29 cellular contexts compared by ENCODE assay signal in the genomic region with DNA sequence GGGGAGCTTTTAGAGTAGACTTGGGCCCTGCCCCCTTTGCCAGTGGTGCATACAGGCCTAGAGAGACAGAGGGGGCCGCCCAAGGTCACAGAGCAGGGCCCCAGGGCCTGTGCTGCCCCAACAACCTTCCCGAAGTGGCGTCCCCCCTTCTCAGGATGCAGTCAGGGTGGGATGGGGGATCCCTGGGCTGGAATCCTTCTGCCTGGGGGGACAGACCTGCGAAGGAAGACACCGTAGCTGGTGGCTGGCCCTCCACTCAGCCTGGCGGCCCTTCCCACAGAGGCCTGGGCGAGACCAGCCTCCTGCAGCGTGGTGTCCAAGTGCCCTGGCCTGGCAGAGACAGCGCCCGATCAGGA. TPM values are rescaled to one million over a fixed set of nuclear protein-coding genes. Genes with fewer than 3 reads are reported as not detected.
DNase-seq lines count a peak whose midpoint lies in the region; ATAC-seq, FAIRE-seq and TF ChIP-seq lines count a peak whose summit lies in the region.
"Had no signal": no experiment of that assay in that cellular context is flagged by ENCODE, and none has a peak within 500 bp of the region (broad histone marks: within the 10 kb centered on the region; RNA-seq: fewer than 3 reads in every experiment).

No MANE protein-coding gene starts in this region.

- in situ Hi-C loops in HepG2 (cut with HindIII; ENCODE audit: extremely low pct_ligation_motif_present, low pct_unique_long_range_greater_than_20kb): loop anchor here (5.0 kb wide), 2 partner anchors 46 to 106 kb away; no protein-coding TSS in a partner anchor

- POLR2A ChIA-PET in HepG2 (lab: Yijun Ruan, JAX): interaction anchor here (0.8 to 11.5 kb wide), 11 partner anchors 10 to 242 kb away, joined by 3 to 132 read pairs (median 6); partner anchors contain the start of genes BATF2, CDC42BPG and EHD1

- TF ChIP-seq EP300 in HepG2 (IDR thresholded peaks at IDR 0.05; ENCODE audit: low read depth in 2 of 2, low read length in 2 of 2) (no peak), HepG2 (CRISPR knock-in tag; IDR thresholded peaks at IDR 0.05; ENCODE audit: borderline replicate concordance) (no peak)

- WGBS in HepG2 (ENCODE audit: low lambda C conversion rate): no CpG with 5 or more reads among the region's 10 CpGs
- 84 to 90% (median 90%) methylated on average over 9 to 10 of the region's 10 CpGs for WGBS in psoas muscle, 3 donors

- H3K4me3 ChIP-seq in BLaER1: peak overlapping the region; percentile 20
- peak overlapping the region in 3 of 4 donors; percentile 45 to 85 (median 61) for H3K4me3 ChIP-seq in Peyer's patch
- H3K4me3 ChIP-seq in HepG2 (replicated peaks in 1 of 3; ENCODE audit: insufficient read depth in 1 of 3, low read depth in 2 of 3, low read length in 3 of 3): peak overlapping the region; percentile 80 to 96 (median 95)
- no peak overlapping the region for H3K4me3 ChIP-seq in psoas muscle
- no peak overlapping the region for H3K4me3 ChIP-seq in Karpas-422 (ENCODE audit: low read length)
- H3K4me3 ChIP-seq: suprapubic skin had no signal

- H4K20me1 ChIP-seq in BLaER1 (no peaks in the 10 kb centered on the region), HepG2 (ENCODE audit: insufficient read depth, low read length) (peaks cover 10% of the 10 kb centered on the region; the same call in 1 of the 2 replicates), Karpas-422 (ENCODE audit: insufficient read depth, low read depth, low read length) (no peaks in the 10 kb centered on the region)

- H3K27ac ChIP-seq in BLaER1 (peak overlapping the region; percentile 88), Peyer's patch (peak overlapping the region; percentile 35 to 100 (median 90)), HepG2 (ENCODE audit: extremely low read length, insufficient read depth, low read length) (peak overlapping the region; percentile 88), psoas muscle (peak overlapping the region; percentile 23), Karpas-422 (ENCODE audit: low read length) (no peak overlapping the region)
- H3K27ac ChIP-seq: foreskin keratinocyte, suprapubic skin, uterus had no signal

- BruUV-seq in HepG2 (replicated peaks; lab: Mats Ljungman, UMichigan): TSS peak; percentile 70

- H2AFZ ChIP-seq in HepG2 (ENCODE audit: low read length): no peak overlapping the region
- no peak overlapping the region for H2AFZ ChIP-seq in Karpas-422 (ENCODE audit: low read length)

- DNase-seq in Peyer's patch (no peak), HepG2 (ENCODE audit: low spot score) (no peak), psoas muscle (peak in 1 of 2 donors; percentile 15), Karpas-422 (no peak), C1 segment of cervical spinal cord (lab: John Stamatoyannopoulos, UW) (no peak)
- DNase-seq: activated CD4-positive, alpha-beta T cell treated with anti-CD3 and anti-CD28 coated beads for 4 hours; activated naive CD4-positive, alpha-beta T cell treated with Interleukin-2 at 50 U/mL for 16 hours; activated T-cell treated with anti-CD3 and anti-CD28 coated beads, Interleukin-2, amount 50 U/mL, for 48 hours; anterior cingulate cortex; CD4-positive, alpha-beta memory T cell; foreskin keratinocyte; hypothalamus; Kasumi-1; mammary epithelial cell; naive thymus-derived CD8-positive, alpha-beta T cell; NCI-H1930; SHP77; sigmoid colon; uterus had no signal

- no peak for FAIRE-seq in HepG2 (lab: Jason Lieb, UNC)
- FAIRE-seq: HTR-8/SVneo, keratinocyte had no signal

- H3K9me2 ChIP-seq in Karpas-422 (replicated peaks; ENCODE audit: insufficient read depth, low read length): no peaks in the 10 kb centered on the region

- H3K4me1 ChIP-seq in BLaER1 (peaks cover 89% of the 10 kb centered on the region), Peyer's patch (peaks cover 3 to 20% (median 6%) of the 10 kb centered on the region in 4 donors), HepG2 (ENCODE audit: insufficient read depth, low read length) (peaks cover 60% of the 10 kb centered on the region), psoas muscle (peaks cover under 1% of the 10 kb centered on the region), Karpas-422 (ENCODE audit: low read length) (peaks cover 13% of the 10 kb centered on the region)

- TF ChIP-seq POLR2A in Peyer's patch (IDR thresholded peaks at IDR 0.05): no peak
- TF ChIP-seq POLR2A in HepG2 (IDR thresholded peaks at IDR 0.05; ENCODE audit: insufficient read depth in 1 of 2, low read depth in 2 of 2, low read length in 2 of 2): no peak

- TF ChIP-seq CTCF in Peyer's patch (IDR thresholded peaks at IDR 0.05): no peak
- TF ChIP-seq CTCF in HepG2 (CRISPR knock-in tag; IDR thresholded peaks at IDR 0.05): no peak
- no peak for TF ChIP-seq CTCF in psoas muscle (IDR thresholded peaks at IDR 0.05)

- TF ChIP-seq RAD21 in HepG2 (CRISPR knock-in tag; IDR thresholded peaks at IDR 0.05): no peak

- no peaks in the 10 kb centered on the region for H3K27me3 ChIP-seq in BLaER1
- H3K27me3 ChIP-seq in Peyer's patch: no peaks in the 10 kb centered on the region
- no peaks in the 10 kb centered on the region; a peak in 1 of 5 replicates for H3K27me3 ChIP-seq in HepG2 (ENCODE audit: control insufficient read depth in 1 of 2, insufficient read depth in 2 of 2, low read length in 2 of 2)
- no peaks in the 10 kb centered on the region for H3K27me3 ChIP-seq in psoas muscle (ENCODE audit: insufficient read depth in 3 of 3, low read length in 2 of 3)
- no peaks in the 10 kb centered on the region for H3K27me3 ChIP-seq in Karpas-422 (ENCODE audit: low read length)
- H3K27me3 ChIP-seq: foreskin keratinocyte, sigmoid colon, suprapubic skin, uterus had no signal

- peaks cover 34% of the 10 kb centered on the region for H3K36me3 ChIP-seq in BLaER1
- peaks cover 0 to 47% (median 0%) of the 10 kb centered on the region in 3 donors for H3K36me3 ChIP-seq in Peyer's patch
- H3K36me3 ChIP-seq in HepG2 (replicated peaks in 1 of 2; ENCODE audit: control insufficient read depth in 1 of 2, insufficient read depth in 2 of 2, low read length in 2 of 2): peaks cover 5% of the 10 kb centered on the region in 2 experiments; a peak in 2 of 5 replicates
- H3K36me3 ChIP-seq in psoas muscle (ENCODE audit: insufficient read depth in 1 of 2, low read depth in 1 of 2): peaks cover 0 to 26% of the 10 kb centered on the region in 2 donors
- no peaks in the 10 kb centered on the region for H3K36me3 ChIP-seq in Karpas-422 (ENCODE audit: insufficient read depth, low read length)
- H3K36me3 ChIP-seq: uterus had no signal

- peak overlapping the region; percentile 77 for H3K9ac ChIP-seq in BLaER1
- H3K9ac ChIP-seq in HepG2 (ENCODE audit: insufficient read depth, low read depth, low read length): peak overlapping the region; percentile 96
- no peak overlapping the region for H3K9ac ChIP-seq in Karpas-422 (ENCODE audit: low read length)

- ATAC-seq in HepG2 (peak; percentile 1), psoas muscle (no peak), HG03520 (IDR thresholded peaks at IDR 0.05; ENCODE audit: unreplicated experiment) (no peak), GM18861 (IDR thresholded peaks at IDR 0.05; ENCODE audit: unreplicated experiment) (no peak)
- ATAC-seq: foreskin keratinocyte; HCT116; naive thymus-derived CD8-positive, alpha-beta T cell had no signal

- H3K9me3 ChIP-seq in BLaER1 (no peaks in the 10 kb centered on the region), Peyer's patch (no peaks in the 10 kb centered on the region), HepG2 (ENCODE audit: low read length) (no peaks in the 10 kb centered on the region), psoas muscle (no peaks in the 10 kb centered on the region), Karpas-422 (ENCODE audit: low read length) (no peaks in the 10 kb centered on the region)
- H3K9me3 ChIP-seq: sigmoid colon, suprapubic skin, uterus had no signal

- CTCF ChIA-PET in HepG2 (lab: Yijun Ruan, JAX; ENCODE audit: low intra/inter-chr PET ratio, low total read pairs): interaction anchor here (2.0 to 3.9 kb wide), 2 partner anchors 23 to 45 kb away, joined by 5 to 72 read pairs; no protein-coding TSS in a partner anchor

- H3K4me2 ChIP-seq in BLaER1: peak overlapping the region; percentile 92
- peak overlapping the region; percentile 94 for H3K4me2 ChIP-seq in HepG2 (ENCODE audit: low read depth, low read length)
- no peak overlapping the region for H3K4me2 ChIP-seq in Karpas-422 (ENCODE audit: low read depth, low read length, poor library complexity, severe bottlenecking)

- H3K79me2 ChIP-seq in HepG2 (ENCODE audit: insufficient read depth, low read length): peaks cover 27% of the 10 kb centered on the region
- H3K79me2 ChIP-seq in Karpas-422 (ENCODE audit: low read length): no peaks in the 10 kb centered on the region

- intact Hi-C loops in HepG2 (cut with micrococcal nuclease; ENCODE audit: unreplicated experiment): no loop called here
- intact Hi-C loops in psoas muscle (cut with DNase I): loop anchor here in 1 of 2 donors (2.0 kb wide), 1 partner anchor 46 kb away; no protein-coding TSS in a partner anchor

RNA-seq across cellular contexts. Expression of gene EHD1, which starts 14.4 kb away (rescaled TPM):
- total RNA-seq in Peyer's patch (100 to 1,000 TPM in 2 of 4 donors, 10 to 100 TPM in 2; 56.2 to 185 (median 98.6) TPM), HepG2 (2016; rRNA removed; fragmentation: Illumina TruSeq; extraction: Trizol) (22.0 and 26.6 TPM in 2 replicates), psoas muscle (10 to 100 TPM; 34.7 to 71.0 (median 61.1) TPM)
- total RNA-seq in HepG2 (2016; cell fraction: cytosol; rRNA removed; fragmentation: Illumina TruSeq; extraction: Trizol; ENCODE audit: low read depth): 8.1 and 9.7 TPM in 2 replicates
- total RNA-seq in HepG2 (2016; cell fraction: insoluble cytoplasmic fraction; rRNA removed; fragmentation: Illumina TruSeq; extraction: Trizol): 22.9 and 29.1 TPM in 2 replicates
- total RNA-seq in HepG2 (2016; cell fraction: membrane; rRNA removed; fragmentation: Illumina TruSeq; extraction: Trizol): 11.0 and 11.5 TPM in 2 replicates
- 16.8 and 19.6 TPM in 2 replicates for total RNA-seq in HepG2 (2016; cell fraction: nucleus; rRNA removed; fragmentation: Illumina TruSeq; extraction: Trizol)
- polyA plus RNA-seq in HepG2 (2011; rRNA removed) (23.6 and 29.4 TPM in 2 replicates), psoas muscle (100 to 1,000 TPM in 1 of 3 donors, 10 to 100 TPM in 2; 23.5 to 174 (median 30.9) TPM)
- 20.8 and 31.1 TPM in 2 replicates for polyA plus RNA-seq in HepG2 (2011; cell fraction: cytosol; rRNA removed)
- 42.3 and 43.0 TPM in 2 replicates for polyA plus RNA-seq in HepG2 (2011; cell fraction: nucleus; rRNA removed)
- polyA plus RNA-seq in HepG2 (2012): 18.8 and 23.3 TPM in 2 replicates
- polyA plus RNA-seq in HepG2 (2016; cell fraction: cytosol; fragmentation: Illumina TruSeq; extraction: Trizol; ENCODE audit: low read depth): 3.5 and 3.9 TPM in 2 replicates
- 29.0 and 35.3 TPM in 2 replicates for polyA plus RNA-seq in HepG2 (2016; cell fraction: insoluble cytoplasmic fraction; fragmentation: Illumina TruSeq; extraction: Trizol; ENCODE audit: low read depth)
- polyA plus RNA-seq in HepG2 (2016; cell fraction: membrane; fragmentation: Illumina TruSeq; extraction: Trizol; ENCODE audit: low read depth): 7.9 and 9.3 TPM in 2 replicates
- polyA plus RNA-seq in HepG2 (2016; cell fraction: nucleus; fragmentation: Illumina TruSeq; extraction: Trizol; ENCODE audit: insufficient read depth, low read depth): 33.4 and 34.4 TPM in 2 replicates
- polyA minus RNA-seq in HepG2 (2011; rRNA and poly(A)+ RNA removed; ENCODE audit: low replicate concordance): 63.9 and 78.7 TPM in 2 replicates
- 21.2 and 28.0 TPM in 2 replicates for polyA minus RNA-seq in HepG2 (2011; cell fraction: cytosol; rRNA and poly(A)+ RNA removed)
- polyA minus RNA-seq in HepG2 (2011; cell fraction: nucleus; rRNA and poly(A)+ RNA removed): 15.5 and 22.1 TPM in 2 replicates
- total RNA-seq in Karpas-422 (2014; rRNA removed; shearing (Covaris generic); ENCODE audit: low replicate concordance): 30.8 and 77.3 TPM in 2 replicates

RNA-seq across cellular contexts. Expression of gene ATG2A, which starts 24.2 kb away (rescaled TPM):
- total RNA-seq in Peyer's patch (10 to 100 TPM; 38.8 to 79.6 (median 66.6) TPM), HepG2 (2016; rRNA removed; fragmentation: Illumina TruSeq; extraction: Trizol) (6.5 and 6.7 TPM in 2 replicates), psoas muscle (10 to 100 TPM; 19.5 to 21.6 (median 20.6) TPM)
- 5.0 and 5.3 TPM in 2 replicates for total RNA-seq in HepG2 (2016; cell fraction: cytosol; rRNA removed; fragmentation: Illumina TruSeq; extraction: Trizol; ENCODE audit: low read depth)
- total RNA-seq in HepG2 (2016; cell fraction: insoluble cytoplasmic fraction; rRNA removed; fragmentation: Illumina TruSeq; extraction: Trizol): 5.7 and 6.9 TPM in 2 replicates
- 3.5 and 4.7 TPM in 2 replicates for total RNA-seq in HepG2 (2016; cell fraction: membrane; rRNA removed; fragmentation: Illumina TruSeq; extraction: Trizol)
- total RNA-seq in HepG2 (2016; cell fraction: nucleus; rRNA removed; fragmentation: Illumina TruSeq; extraction: Trizol): 7.1 and 8.3 TPM in 2 replicates
- polyA plus RNA-seq in HepG2 (2011; rRNA removed) (8.0 and 13.2 TPM in 2 replicates), psoas muscle (10 to 100 TPM; 11.0 to 17.9 (median 15.4) TPM)
- 4.6 and 6.5 TPM in 2 replicates for polyA plus RNA-seq in HepG2 (2011; cell fraction: cytosol; rRNA removed)
- polyA plus RNA-seq in HepG2 (2011; cell fraction: nucleus; rRNA removed): 81.8 and 92.1 TPM in 2 replicates
- polyA plus RNA-seq in HepG2 (2012): 14.9 and 21.4 TPM in 2 replicates
- 1.0 and 1.2 TPM in 2 replicates for polyA plus RNA-seq in HepG2 (2016; cell fraction: cytosol; fragmentation: Illumina TruSeq; extraction: Trizol; ENCODE audit: low read depth)
- polyA plus RNA-seq in HepG2 (2016; cell fraction: insoluble cytoplasmic fraction; fragmentation: Illumina TruSeq; extraction: Trizol; ENCODE audit: low read depth): 5.5 and 7.6 TPM in 2 replicates
- polyA plus RNA-seq in HepG2 (2016; cell fraction: membrane; fragmentation: Illumina TruSeq; extraction: Trizol; ENCODE audit: low read depth): 1.9 and 2.0 TPM in 2 replicates
- polyA plus RNA-seq in HepG2 (2016; cell fraction: nucleus; fragmentation: Illumina TruSeq; extraction: Trizol; ENCODE audit: insufficient read depth, low read depth): 19.9 and 22.1 TPM in 2 replicates
- polyA minus RNA-seq in HepG2 (2011; rRNA and poly(A)+ RNA removed; ENCODE audit: low replicate concordance): 20.7 and 23.4 TPM in 2 replicates
- 11.5 and 17.2 TPM in 2 replicates for polyA minus RNA-seq in HepG2 (2011; cell fraction: cytosol; rRNA and poly(A)+ RNA removed)
- 24.7 and 27.0 TPM in 2 replicates for polyA minus RNA-seq in HepG2 (2011; cell fraction: nucleus; rRNA and poly(A)+ RNA removed)
- total RNA-seq in Karpas-422 (2014; rRNA removed; shearing (Covaris generic); ENCODE audit: low replicate concordance): 16.2 and 24.6 TPM in 2 replicates

RNA-seq across cellular contexts. Expression of gene PPP2R5B, which starts 31.7 kb away (rescaled TPM):
- 10 to 100 TPM; 20.0 to 46.2 (median 22.5) TPM for total RNA-seq in Peyer's patch
- 1.6 and 2.3 TPM in 2 replicates for total RNA-seq in HepG2 (2016; rRNA removed; fragmentation: Illumina TruSeq; extraction: Trizol)
- total RNA-seq in HepG2 (2016; cell fraction: cytosol; rRNA removed; fragmentation: Illumina TruSeq; extraction: Trizol; ENCODE audit: low read depth): 0.53 and 0.61 TPM in 2 replicates
- 1.6 and 2.9 TPM in 2 replicates for total RNA-seq in HepG2 (2016; cell fraction: insoluble cytoplasmic fraction; rRNA removed; fragmentation: Illumina TruSeq; extraction: Trizol)
- 1.7 and 1.9 TPM in 2 replicates for total RNA-seq in HepG2 (2016; cell fraction: membrane; rRNA removed; fragmentation: Illumina TruSeq; extraction: Trizol)
- total RNA-seq in HepG2 (2016; cell fraction: nucleus; rRNA removed; fragmentation: Illumina TruSeq; extraction: Trizol): 1.9 and 2.8 TPM in 2 replicates
- 8.3 and 12.6 TPM in 2 replicates for polyA plus RNA-seq in HepG2 (2011; rRNA removed)
- 5.2 and 5.5 TPM in 2 replicates for polyA plus RNA-seq in HepG2 (2011; cell fraction: cytosol; rRNA removed)
- 38.0 and 39.6 TPM in 2 replicates for polyA plus RNA-seq in HepG2 (2011; cell fraction: nucleus; rRNA removed)
- polyA plus RNA-seq in HepG2 (2012): 6.5 and 7.2 TPM in 2 replicates
- polyA plus RNA-seq in HepG2 (2016; cell fraction: cytosol; fragmentation: Illumina TruSeq; extraction: Trizol; ENCODE audit: low read depth): 0.45 and 0.76 TPM in 2 replicates
- polyA plus RNA-seq in HepG2 (2016; cell fraction: insoluble cytoplasmic fraction; fragmentation: Illumina TruSeq; extraction: Trizol; ENCODE audit: low read depth): 1.6 and 2.0 TPM in 2 replicates
- 1.3 and 2.0 TPM in 2 replicates for polyA plus RNA-seq in HepG2 (2016; cell fraction: membrane; fragmentation: Illumina TruSeq; extraction: Trizol; ENCODE audit: low read depth)
- polyA plus RNA-seq in HepG2 (2016; cell fraction: nucleus; fragmentation: Illumina TruSeq; extraction: Trizol; ENCODE audit: insufficient read depth, low read depth): 6.5 and 7.0 TPM in 2 replicates
- polyA minus RNA-seq in HepG2 (2011; rRNA and poly(A)+ RNA removed; ENCODE audit: low replicate concordance): 4.2 and 6.0 TPM in 2 replicates
- 2.0 and 4.1 TPM in 2 replicates for polyA minus RNA-seq in HepG2 (2011; cell fraction: cytosol; rRNA and poly(A)+ RNA removed)
- polyA minus RNA-seq in HepG2 (2011; cell fraction: nucleus; rRNA and poly(A)+ RNA removed): 4.6 and 4.8 TPM in 2 replicates
- 10 to 100 TPM; 13.2 to 21.9 (median 18.1) TPM for total RNA-seq in psoas muscle
- polyA plus RNA-seq in psoas muscle: 10 to 100 TPM; 14.9 to 36.1 (median 16.8) TPM
- total RNA-seq in Karpas-422 (2014; rRNA removed; shearing (Covaris generic); ENCODE audit: low replicate concordance): 1.8 and 7.5 TPM in 2 replicates

RNA-seq across cellular contexts. Expression of gene GPHA2, which starts 42.9 kb away (rescaled TPM):
- total RNA-seq in Peyer's patch: not detected
- total RNA-seq in HepG2 (2016; rRNA removed; fragmentation: Illumina TruSeq; extraction: Trizol): 11.6 and 19.1 TPM in 2 replicates
- total RNA-seq in HepG2 (2016; cell fraction: cytosol; rRNA removed; fragmentation: Illumina TruSeq; extraction: Trizol; ENCODE audit: low read depth): 5.4 and 8.4 TPM in 2 replicates
- 14.5 and 23.6 TPM in 2 replicates for total RNA-seq in HepG2 (2016; cell fraction: insoluble cytoplasmic fraction; rRNA removed; fragmentation: Illumina TruSeq; extraction: Trizol)
- 9.9 and 10.1 TPM in 2 replicates for total RNA-seq in HepG2 (2016; cell fraction: membrane; rRNA removed; fragmentation: Illumina TruSeq; extraction: Trizol)
- 16.1 and 16.5 TPM in 2 replicates for total RNA-seq in HepG2 (2016; cell fraction: nucleus; rRNA removed; fragmentation: Illumina TruSeq; extraction: Trizol)
- polyA plus RNA-seq in HepG2 (2011; rRNA removed): 10.1 and 13.0 TPM in 2 replicates
- polyA plus RNA-seq in HepG2 (2011; cell fraction: cytosol; rRNA removed): 9.1 and 24.9 TPM in 2 replicates
- 5.5 and 7.6 TPM in 2 replicates for polyA plus RNA-seq in HepG2 (2011; cell fraction: nucleus; rRNA removed)
- 4.9 and 6.7 TPM in 2 replicates for polyA plus RNA-seq in HepG2 (2012)
- 8.6 and 12.5 TPM in 2 replicates for polyA plus RNA-seq in HepG2 (2016; cell fraction: cytosol; fragmentation: Illumina TruSeq; extraction: Trizol; ENCODE audit: low read depth)
- polyA plus RNA-seq in HepG2 (2016; cell fraction: insoluble cytoplasmic fraction; fragmentation: Illumina TruSeq; extraction: Trizol; ENCODE audit: low read depth): 17.0 and 17.6 TPM in 2 replicates
- 11.7 and 13.3 TPM in 2 replicates for polyA plus RNA-seq in HepG2 (2016; cell fraction: membrane; fragmentation: Illumina TruSeq; extraction: Trizol; ENCODE audit: low read depth)
- 33.1 and 38.1 TPM in 2 replicates for polyA plus RNA-seq in HepG2 (2016; cell fraction: nucleus; fragmentation: Illumina TruSeq; extraction: Trizol; ENCODE audit: insufficient read depth, low read depth)
- 18.7 TPM in 1 of 2 replicates, not detected in the other for polyA minus RNA-seq in HepG2 (2011; rRNA and poly(A)+ RNA removed; ENCODE audit: low replicate concordance)
- 2.4 TPM in 2 replicates for polyA minus RNA-seq in HepG2 (2011; cell fraction: cytosol; rRNA and poly(A)+ RNA removed)
- polyA minus RNA-seq in HepG2 (2011; cell fraction: nucleus; rRNA and poly(A)+ RNA removed): 1.1 and 1.7 TPM in 2 replicates
- total RNA-seq in psoas muscle: not detected
- not detected for polyA plus RNA-seq in psoas muscle
- not detected in 2 replicates for total RNA-seq in Karpas-422 (2014; rRNA removed; shearing (Covaris generic); ENCODE audit: low replicate concordance)
- total RNA-seq: cardiac septum, foreskin keratinocyte, mammary epithelial cell, OCI-LY7, osteocyte, suprapubic skin, uterus had no signal
- polyA plus RNA-seq: CD4-positive, alpha-beta memory T cell; mammary epithelial cell; naive thymus-derived CD8-positive, alpha-beta T cell had no signal

RNA-seq across cellular contexts. Expression of gene CDC42BPG, which starts 48.4 kb away (rescaled TPM):
- total RNA-seq in Peyer's patch (10 to 100 TPM; 25.6 to 78.6 (median 52.1) TPM), HepG2 (2016; rRNA removed; fragmentation: Illumina TruSeq; extraction: Trizol) (0.77 and 1.4 TPM in 2 replicates), psoas muscle (1 to 10 TPM in 1 of 4 donors, under 1 TPM in 2, not detected in 1; 0.05 to 2.2 (median 0.08) TPM)
- 0.10 and 0.35 TPM in 2 replicates for total RNA-seq in HepG2 (2016; cell fraction: cytosol; rRNA removed; fragmentation: Illumina TruSeq; extraction: Trizol; ENCODE audit: low read depth)
- total RNA-seq in HepG2 (2016; cell fraction: insoluble cytoplasmic fraction; rRNA removed; fragmentation: Illumina TruSeq; extraction: Trizol): 0.42 and 1.4 TPM in 2 replicates
- 0.37 and 0.38 TPM in 2 replicates for total RNA-seq in HepG2 (2016; cell fraction: membrane; rRNA removed; fragmentation: Illumina TruSeq; extraction: Trizol)
- total RNA-seq in HepG2 (2016; cell fraction: nucleus; rRNA removed; fragmentation: Illumina TruSeq; extraction: Trizol): 1.8 and 2.0 TPM in 2 replicates
- polyA plus RNA-seq in HepG2 (2011; rRNA removed) (0.55 and 0.99 TPM in 2 replicates), psoas muscle (under 1 TPM; 0.04 to 0.06 (median 0.05) TPM)
- 0.34 and 0.54 TPM in 2 replicates for polyA plus RNA-seq in HepG2 (2011; cell fraction: cytosol; rRNA removed)
- 6.3 and 7.3 TPM in 2 replicates for polyA plus RNA-seq in HepG2 (2011; cell fraction: nucleus; rRNA removed)
- 1.2 and 1.3 TPM in 2 replicates for polyA plus RNA-seq in HepG2 (2012)
- 0.06 and 0.11 TPM in 2 replicates for polyA plus RNA-seq in HepG2 (2016; cell fraction: cytosol; fragmentation: Illumina TruSeq; extraction: Trizol; ENCODE audit: low read depth)
- polyA plus RNA-seq in HepG2 (2016; cell fraction: insoluble cytoplasmic fraction; fragmentation: Illumina TruSeq; extraction: Trizol; ENCODE audit: low read depth): 0.63 and 0.75 TPM in 2 replicates
- 0.24 and 0.70 TPM in 2 replicates for polyA plus RNA-seq in HepG2 (2016; cell fraction: membrane; fragmentation: Illumina TruSeq; extraction: Trizol; ENCODE audit: low read depth)
- 4.9 and 5.6 TPM in 2 replicates for polyA plus RNA-seq in HepG2 (2016; cell fraction: nucleus; fragmentation: Illumina TruSeq; extraction: Trizol; ENCODE audit: insufficient read depth, low read depth)
- 1.3 and 2.7 TPM in 2 replicates for polyA minus RNA-seq in HepG2 (2011; rRNA and poly(A)+ RNA removed; ENCODE audit: low replicate concordance)
- polyA minus RNA-seq in HepG2 (2011; cell fraction: cytosol; rRNA and poly(A)+ RNA removed): 0.59 and 1.6 TPM in 2 replicates
- polyA minus RNA-seq in HepG2 (2011; cell fraction: nucleus; rRNA and poly(A)+ RNA removed): 1.9 and 4.0 TPM in 2 replicates
- 0.15 and 0.22 TPM in 2 replicates for total RNA-seq in Karpas-422 (2014; rRNA removed; shearing (Covaris generic); ENCODE audit: low replicate concordance)

Comparison
In these comparisons a context has a peak if more than half of its experiments do, and no peak if none do; other contexts are left out.
1. H3K4me3 ChIP-seq: peak in BLaER1 (single experiment), Peyer's patch (3 of 4) and HepG2 (3 of 3); none in psoas muscle (single experiment) and Karpas-422 (single experiment).